In genomic region chr19:4232139-4232538, GRCh38 we compare ENCODE assay signal across 9 cellular contexts. TPM values are rescaled to one million over a fixed set of nuclear protein-coding genes. Genes with fewer than 3 reads are reported as not detected.
"Had no signal": no experiment of that assay in that cellular context is flagged by ENCODE, and none has a peak within 500 bp of the region (broad histone marks: within the 10 kb centered on the region; RNA-seq: fewer than 3 reads in every experiment).

No MANE protein-coding gene starts in this region.

RNA-seq across cellular contexts. Expression of gene EBI3, which starts 2.8 kb away (rescaled TPM):
- total RNA-seq: natural killer cell had no signal

RNA-seq across cellular contexts. Expression of gene SHD, which starts 46.9 kb away (rescaled TPM):
- total RNA-seq: osteocyte, pancreas, posterior vena cava, pulmonary artery endothelial cell, sciatic nerve, smooth muscle cell, suprapubic skin, upper lobe of right lung had no signal

RNA-seq across cellular contexts. Expression of gene ANKRD24, which starts 49.6 kb away (rescaled TPM):
- total RNA-seq: smooth muscle cell had no signal
